ENCODE assay signal across 13 cellular contexts in genomic region chr15:31274496-31275330, GRCh38. TPM values are rescaled to one million over a fixed set of nuclear protein-coding genes. Genes with fewer than 3 reads are reported as not detected.
DNase-seq lines count a peak whose midpoint lies in the region; ATAC-seq and TF ChIP-seq lines count a peak whose summit lies in the region.
"Had no signal": no experiment of that assay in that cellular context is flagged by ENCODE, and none has a peak within 500 bp of the region (broad histone marks: within the 10 kb centered on the region; RNA-seq: fewer than 3 reads in every experiment).

No MANE protein-coding gene starts in this region.

- H3K9me3 Mint-ChIP-seq in activated CD8-positive, alpha-beta T cell treated with anti-CD3 and anti-CD28 coated beads, Interleukin-2, amount 10 ng/mL, durations not matched to agents 7 days and 5 days (ENCODE audit: insufficient read depth) = no peaks in the 10 kb centered on the region
- no peaks in the 10 kb centered on the region for H3K9me3 Mint-ChIP-seq in activated CD8-positive, alpha-beta T cell treated with anti-CD3 and anti-CD28 coated beads for 36 hours

- TF ChIP-seq CTCF in activated CD8-positive, alpha-beta T cell treated with anti-CD3 and anti-CD28 coated beads for 36 hours (IDR thresholded peaks at IDR 0.05) = no peak
- TF ChIP-seq CTCF in LNCaP clone FGC (IDR thresholded peaks at IDR 0.05; ENCODE audit: control insufficient read depth, extremely low read depth, insufficient read depth) = no peak
- no peak for TF ChIP-seq CTCF in fibroblast of pulmonary artery (IDR thresholded peaks at IDR 0.05; ENCODE audit: low read length, missing control alignments)

- H3K4me3 Mint-ChIP-seq in activated CD8-positive, alpha-beta T cell treated with anti-CD3 and anti-CD28 coated beads, Interleukin-2, amount 10 ng/mL, durations not matched to agents 7 days and 5 days = no peak overlapping the region
- no peak overlapping the region for H3K4me3 Mint-ChIP-seq in activated CD8-positive, alpha-beta T cell treated with anti-CD3 and anti-CD28 coated beads for 36 hours

- H3K27me3 Mint-ChIP-seq in activated CD8-positive, alpha-beta T cell treated with anti-CD3 and anti-CD28 coated beads, Interleukin-2, amount 10 ng/mL, durations not matched to agents 7 days and 5 days (ENCODE audit: low read depth) = no peaks in the 10 kb centered on the region
- no peaks in the 10 kb centered on the region for H3K27me3 Mint-ChIP-seq in activated CD8-positive, alpha-beta T cell treated with anti-CD3 and anti-CD28 coated beads for 36 hours

- H3K36me3 Mint-ChIP-seq in activated CD8-positive, alpha-beta T cell treated with anti-CD3 and anti-CD28 coated beads, Interleukin-2, amount 10 ng/mL, durations not matched to agents 7 days and 5 days (ENCODE audit: low read depth) = no peaks in the 10 kb centered on the region
- H3K36me3 Mint-ChIP-seq in activated CD8-positive, alpha-beta T cell treated with anti-CD3 and anti-CD28 coated beads for 36 hours (ENCODE audit: low read depth) = no peaks in the 10 kb centered on the region

- H3K4me3 ChIP-seq in LNCaP clone FGC (ENCODE audit: low read depth, low read length) (no peak overlapping the region), fibroblast of pulmonary artery (replicated peaks; ENCODE audit: low read depth, low read length) (no peak overlapping the region)
- H3K4me3 ChIP-seq: left lung had no signal

- POLR2A ChIA-PET in activated CD8-positive, alpha-beta T cell treated with anti-CD3 and anti-CD28 coated beads, Interleukin-2, amount 10 ng/mL, durations not matched to agents 7 days and 5 days (lab: Charles Lee) = interaction anchor here (0.7 kb wide), 1 partner anchor 9 kb away, joined by 3 read pairs; no protein-coding TSS in a partner anchor
- POLR2A ChIA-PET in activated CD8-positive, alpha-beta T cell treated with anti-CD3 and anti-CD28 coated beads for 36 hours (lab: Charles Lee) = no interaction called here

- H3K27ac Mint-ChIP-seq in activated CD8-positive, alpha-beta T cell treated with anti-CD3 and anti-CD28 coated beads, Interleukin-2, amount 10 ng/mL, durations not matched to agents 7 days and 5 days = peak overlapping the region; percentile 15
- H3K27ac Mint-ChIP-seq in activated CD8-positive, alpha-beta T cell treated with anti-CD3 and anti-CD28 coated beads for 36 hours = no peak overlapping the region

- no peak for ATAC-seq in activated CD8-positive, alpha-beta T cell treated with anti-CD3 and anti-CD28 coated beads, Interleukin-2, amount 10 ng/mL, durations not matched to agents 7 days and 5 days
- ATAC-seq in activated CD8-positive, alpha-beta T cell treated with anti-CD3 and anti-CD28 coated beads for 36 hours = no peak
- ATAC-seq in HG03565 (IDR thresholded peaks at IDR 0.05; ENCODE audit: unreplicated experiment) (no peak), GM19467 (IDR thresholded peaks at IDR 0.05; ENCODE audit: unreplicated experiment) (no peak)
- ATAC-seq: left lung had no signal

- peaks cover 43% of the 10 kb centered on the region for H3K4me1 Mint-ChIP-seq in activated CD8-positive, alpha-beta T cell treated with anti-CD3 and anti-CD28 coated beads, Interleukin-2, amount 10 ng/mL, durations not matched to agents 7 days and 5 days (ENCODE audit: low read depth)
- peaks cover 21% of the 10 kb centered on the region for H3K4me1 Mint-ChIP-seq in activated CD8-positive, alpha-beta T cell treated with anti-CD3 and anti-CD28 coated beads for 36 hours (ENCODE audit: low read depth)

- DNase-seq in activated CD8-positive, alpha-beta T cell treated with anti-CD3 and anti-CD28 coated beads, Interleukin-2, amount 10 ng/mL, durations not matched to agents 7 days and 5 days = peak; percentile 17
- DNase-seq in activated CD8-positive, alpha-beta T cell treated with anti-CD3 and anti-CD28 coated beads for 36 hours = no peak
- DNase-seq in LNCaP clone FGC (ENCODE audit: low read depth) (peak; percentile 84), fibroblast of pulmonary artery (ENCODE audit: low read depth) (peak; percentile 60)
- DNase-seq in stimulated activated CD8-positive, alpha-beta memory T cell treated with anti-CD3 and anti-CD28 coated beads, Interleukin-4, amount 100 ng/mL, for 48 hours = peak; percentile 19
- no peak for DNase-seq in activated CD4-positive, CD25-positive, alpha-beta regulatory T cell treated with anti-CD3 and anti-CD28 coated beads, Interleukin-2, amount 50 U/mL, for 72 hours
- DNase-seq: cerebellar nuclear complex, foreskin fibroblast, GF-D8, left lung, NCI-H526 treated with DMSO at 0.1 percent for 48 hours had no signal

- CTCF ChIA-PET in activated CD8-positive, alpha-beta T cell treated with anti-CD3 and anti-CD28 coated beads, Interleukin-2, amount 10 ng/mL, durations not matched to agents 7 days and 5 days (lab: Charles Lee) = interaction anchor here (0.7 kb wide), 1 partner anchor 60 kb away, joined by 3 read pairs; no protein-coding TSS in a partner anchor
- CTCF ChIA-PET in activated CD8-positive, alpha-beta T cell treated with anti-CD3 and anti-CD28 coated beads for 36 hours (lab: Charles Lee) = interaction anchor here (1.1 kb wide), 1 partner anchor 17 kb away, joined by 3 read pairs; no protein-coding TSS in a partner anchor

- intact Hi-C loops in activated CD8-positive, alpha-beta T cell treated with anti-CD3 and anti-CD28 coated beads for 36 hours (cut with micrococcal nuclease) = no loop called here

RNA-seq across cellular contexts. Expression of gene KLF13, which starts 51.9 kb away (rescaled TPM):
- 100 to 1,000 TPM; 214 to 215 TPM for total RNA-seq in activated CD8-positive, alpha-beta T cell treated with anti-CD3 and anti-CD28 coated beads, Interleukin-2, amount 10 ng/mL, durations not matched to agents 7 days and 5 days
- total RNA-seq in activated CD8-positive, alpha-beta T cell treated with anti-CD3 and anti-CD28 coated beads for 36 hours = 100 to 1,000 TPM; 163 to 175 TPM

Comparison
In these comparisons a context has a peak if more than half of its experiments do, and no peak if none do; other contexts are left out.
1. DNase-seq: peak in activated CD8-positive, alpha-beta T cell treated with anti-CD3 and anti-CD28 coated beads, Interleukin-2, amount 10 ng/mL, durations not matched to agents 7 days and 5 days (single experiment), LNCaP clone FGC (single experiment), fibroblast of pulmonary artery (single experiment) and stimulated activated CD8-positive, alpha-beta memory T cell treated with anti-CD3 and anti-CD28 coated beads, Interleukin-4, amount 100 ng/mL, for 48 hours (single experiment); none in activated CD8-positive, alpha-beta T cell treated with anti-CD3 and anti-CD28 coated beads for 36 hours (single experiment) and activated CD4-positive, CD25-positive, alpha-beta regulatory T cell treated with anti-CD3 and anti-CD28 coated beads, Interleukin-2, amount 50 U/mL, for 72 hours (single experiment).